19 cellular contexts compared by ENCODE assay signal in genomic region chr14:64422006-64422405, GRCh38. TPM values are rescaled to one million over a fixed set of nuclear protein-coding genes. Genes with fewer than 3 reads are reported as not detected.
DNase-seq lines count a peak whose midpoint lies in the region; ATAC-seq and TF ChIP-seq lines count a peak whose summit lies in the region.
"Had no signal": no experiment of that assay in that cellular context is flagged by ENCODE, and none has a peak within 500 bp of the region (broad histone marks: within the 10 kb centered on the region; RNA-seq: fewer than 3 reads in every experiment).

No MANE protein-coding gene starts in this region.

- H3K27me3 ChIP-seq in GM23338 (ENCODE audit: insufficient read depth) (no peaks in the 10 kb centered on the region), Peyer's patch (no peaks in the 10 kb centered on the region), spleen (replicated peaks in 1 of 7) (no peaks in the 10 kb centered on the region)

- H2AFZ ChIP-seq in GM23338, result no peak overlapping the region
- H2AFZ ChIP-seq: GM23248 had no signal

- H3K79me2 ChIP-seq in GM23338 (replicated peaks; ENCODE audit: insufficient read depth), result peaks cover 8% of the 10 kb centered on the region; the same call in 1 of the 2 replicates

- no peaks in the 10 kb centered on the region for H3K9me2 ChIP-seq in GM23338 (ENCODE audit: insufficient read depth)
- H3K9me2 ChIP-seq: SK-N-SH had no signal

- H3K4me1 ChIP-seq in GM23338 (ENCODE audit: insufficient read depth), result no peaks in the 10 kb centered on the region
- no peaks in the 10 kb centered on the region for H3K4me1 ChIP-seq in Peyer's patch
- H3K4me1 ChIP-seq in spleen, result no peaks in the 10 kb centered on the region

- no peaks in the 10 kb centered on the region for H3K27me3 Mint-ChIP-seq in activated T-cell treated with anti-CD3 and anti-CD28 coated beads, Interleukin-2, amount 50 U/mL, for 24 hours
- peaks cover 2% of the 10 kb centered on the region for H3K27me3 Mint-ChIP-seq in GM23338 (ENCODE audit: insufficient read depth, low read depth, poor library complexity)
- H3K27me3 Mint-ChIP-seq in activated T-helper 17 cell treated with anti-CD3 and anti-CD28 coated beads, Interleukin-2, amount 50 U/mL, for 72 hours, result no peaks in the 10 kb centered on the region
- H3K27me3 Mint-ChIP-seq: CD4-positive, CD25-positive, alpha-beta regulatory T cell had no signal

- peaks cover 19% of the 10 kb centered on the region for H4K20me1 ChIP-seq in GM23338 (replicated peaks; ENCODE audit: insufficient read depth)

- TF ChIP-seq CTCF in GM23338 (conservative IDR thresholded peaks at IDR 0.05; ENCODE audit: low read depth in 2 of 2) (no peak), Peyer's patch (IDR thresholded peaks at IDR 0.05) (no peak), spleen (IDR thresholded peaks at IDR 0.05 in 8 of 11, conservative IDR thresholded peaks at IDR 0.05 in 3 of 11) (no peak)

- no peak overlapping the region for H3K4me2 ChIP-seq in GM23338

- no peak overlapping the region for H3K4me3 Mint-ChIP-seq in activated T-cell treated with anti-CD3 and anti-CD28 coated beads, Interleukin-2, amount 50 U/mL, for 24 hours
- H3K4me3 Mint-ChIP-seq in GM23338, result no peak overlapping the region
- peak overlapping the region; percentile 42 for H3K4me3 Mint-ChIP-seq in activated T-helper 17 cell treated with anti-CD3 and anti-CD28 coated beads, Interleukin-2, amount 50 U/mL, for 72 hours
- no peak overlapping the region for H3K4me3 Mint-ChIP-seq in stimulated activated effector memory CD8-positive, alpha-beta T cell treated with anti-CD3 and anti-CD28 coated beads, Interleukin-12 subunit alpha, Interleukin-12 subunit beta, amount 100 ng/mL, for 72 hours
- H3K4me3 Mint-ChIP-seq: CD4-positive, CD25-positive, alpha-beta regulatory T cell had no signal

- WGBS in spleen, 5 donors, result 94 to 100% (median 97%) methylated on average over 1 of the region's 1 CpG

- no peaks in the 10 kb centered on the region for H3K9me3 Mint-ChIP-seq in activated T-cell treated with anti-CD3 and anti-CD28 coated beads, Interleukin-2, amount 50 U/mL, for 24 hours
- no peaks in the 10 kb centered on the region for H3K9me3 Mint-ChIP-seq in GM23338
- H3K9me3 Mint-ChIP-seq in activated T-helper 17 cell treated with anti-CD3 and anti-CD28 coated beads, Interleukin-2, amount 50 U/mL, for 72 hours, result no peaks in the 10 kb centered on the region
- no peaks in the 10 kb centered on the region for H3K9me3 Mint-ChIP-seq in stimulated activated effector memory CD8-positive, alpha-beta T cell treated with anti-CD3 and anti-CD28 coated beads, Interleukin-12 subunit alpha, Interleukin-12 subunit beta, amount 100 ng/mL, for 72 hours
- H3K9me3 Mint-ChIP-seq: CD4-positive, CD25-positive, alpha-beta regulatory T cell had no signal

- DNase-seq in activated T-cell treated with anti-CD3 and anti-CD28 coated beads, Interleukin-2, amount 50 U/mL, for 24 hours, result no peak
- no peak for DNase-seq in activated T-cell treated with anti-CD3 and anti-CD28 coated beads, Interleukin-2, amount 50 U/mL, for 48 hours
- DNase-seq in GM23338 (ENCODE audit: low spot score) (no peak), Peyer's patch (no peak), spleen (no peak)
- no peak for DNase-seq in stimulated activated effector memory CD8-positive, alpha-beta T cell treated with anti-CD3 and anti-CD28 coated beads, Interleukin-12 subunit alpha, Interleukin-12 subunit beta, amount 100 ng/mL, for 72 hours (ENCODE audit: low spot score in 2 of 2)
- DNase-seq: CD4-positive, CD25-positive, alpha-beta regulatory T cell; DMS79; GM23248; KG1; NCI-H1092; NCI-H1436; NCI-H1930; NCI-H2227 treated with DMSO at 0.1 percent for 48 hours; NCI-H510A; SIG-M5; SK-N-SH had no signal

- TF ChIP-seq POLR2A in Peyer's patch (IDR thresholded peaks at IDR 0.05) (no peak), spleen (IDR thresholded peaks at IDR 0.05) (no peak)

- H3K36me3 ChIP-seq in GM23338 (ENCODE audit: insufficient read depth), result peaks cover 77% of the 10 kb centered on the region
- peaks cover 0 to 38% (median 0%) of the 10 kb centered on the region in 3 donors for H3K36me3 ChIP-seq in Peyer's patch
- peaks cover 0 to 100% (median 64%) of the 10 kb centered on the region in 6 donors for H3K36me3 ChIP-seq in spleen

- H3K9me3 ChIP-seq in Peyer's patch (no peaks in the 10 kb centered on the region), spleen (no peaks in the 10 kb centered on the region)
- H3K9me3 ChIP-seq: HAP-1, SK-N-SH had no signal

- ATAC-seq in GM23338, result no peak
- ATAC-seq in activated T-helper 17 cell treated with anti-CD3 and anti-CD28 coated beads, Interleukin-2, amount 50 U/mL, for 72 hours (replicated peaks), result no peak
- no peak for ATAC-seq in stimulated activated effector memory CD8-positive, alpha-beta T cell treated with anti-CD3 and anti-CD28 coated beads, Interleukin-12 subunit alpha, Interleukin-12 subunit beta, amount 100 ng/mL, for 72 hours

- intact Hi-C loops in spleen (cut with DNase I; ENCODE audit: low total_unique reads), result no loop called here

- peaks cover 15% of the 10 kb centered on the region for H3F3A ChIP-seq in GM23338 (replicated peaks; ENCODE audit: low read depth)

- H3K4me3 ChIP-seq in GM23338 (no peak overlapping the region), Peyer's patch (no peak overlapping the region), spleen (no peak overlapping the region)
- H3K4me3 ChIP-seq: GM23248, HAP-1 had no signal

- H3K36me3 Mint-ChIP-seq in activated T-cell treated with anti-CD3 and anti-CD28 coated beads, Interleukin-2, amount 50 U/mL, for 24 hours (ENCODE audit: low read depth), result peaks cover 95% of the 10 kb centered on the region
- H3K36me3 Mint-ChIP-seq in GM23338 (ENCODE audit: low read depth), result peaks cover 98% of the 10 kb centered on the region
- H3K36me3 Mint-ChIP-seq in activated T-helper 17 cell treated with anti-CD3 and anti-CD28 coated beads, Interleukin-2, amount 50 U/mL, for 72 hours (ENCODE audit: low read depth), result peaks cover 98% of the 10 kb centered on the region
- peaks cover 100% of the 10 kb centered on the region for H3K36me3 Mint-ChIP-seq in stimulated activated effector memory CD8-positive, alpha-beta T cell treated with anti-CD3 and anti-CD28 coated beads, Interleukin-12 subunit alpha, Interleukin-12 subunit beta, amount 100 ng/mL, for 72 hours

- H3K4me1 Mint-ChIP-seq in activated T-cell treated with anti-CD3 and anti-CD28 coated beads, Interleukin-2, amount 50 U/mL, for 24 hours (ENCODE audit: low read depth), result peaks cover 24% of the 10 kb centered on the region
- H3K4me1 Mint-ChIP-seq in GM23338, result no peaks in the 10 kb centered on the region
- H3K4me1 Mint-ChIP-seq in activated T-helper 17 cell treated with anti-CD3 and anti-CD28 coated beads, Interleukin-2, amount 50 U/mL, for 72 hours, result peaks cover 10% of the 10 kb centered on the region
- H3K4me1 Mint-ChIP-seq in stimulated activated effector memory CD8-positive, alpha-beta T cell treated with anti-CD3 and anti-CD28 coated beads, Interleukin-12 subunit alpha, Interleukin-12 subunit beta, amount 100 ng/mL, for 72 hours, result peaks cover 12% of the 10 kb centered on the region

- H3K27ac Mint-ChIP-seq in activated T-cell treated with anti-CD3 and anti-CD28 coated beads, Interleukin-2, amount 50 U/mL, for 24 hours, result peak overlapping the region; percentile 84
- H3K27ac Mint-ChIP-seq in GM23338, result no peak overlapping the region
- H3K27ac Mint-ChIP-seq in activated T-helper 17 cell treated with anti-CD3 and anti-CD28 coated beads, Interleukin-2, amount 50 U/mL, for 72 hours, result peak overlapping the region; percentile 82
- peak overlapping the region; percentile 81 for H3K27ac Mint-ChIP-seq in stimulated activated effector memory CD8-positive, alpha-beta T cell treated with anti-CD3 and anti-CD28 coated beads, Interleukin-12 subunit alpha, Interleukin-12 subunit beta, amount 100 ng/mL, for 72 hours

- H3K27ac ChIP-seq in GM23338 (ENCODE audit: low read depth), result 0 out of 2 replicates have a peak overlapping the region, but pooled peaks have one; percentile 11
- no peak overlapping the region for H3K27ac ChIP-seq in Peyer's patch
- H3K27ac ChIP-seq in spleen, result no peak overlapping the region
- H3K27ac ChIP-seq: GM23248 had no signal

TF ChIP-seq in GM23338, 12 proteins besides CTCF, POLR2A, EP300 and RAD21 (continues in another document):
- no peak for TF ChIP-seq ZNF331 (CRISPR knock-in tag; IDR thresholded peaks at IDR 0.05; ENCODE audit: low read depth)

RNA-seq across cellular contexts. Expression of gene MTHFD1, which starts 33.9 kb away (rescaled TPM):
- total RNA-seq in GM23338 (2014; rRNA removed; shearing (Covaris generic)), result 219 and 252 TPM in 2 replicates
- 237 and 262 TPM in 2 replicates for polyA plus RNA-seq in GM23338 (2016; fragmentation: Nextera tagmentation; extraction: Ambion mirVana)
- total RNA-seq in activated T-helper 17 cell treated with anti-CD3 and anti-CD28 coated beads, Interleukin-2, amount 50 U/mL, for 72 hours, result 100 to 1,000 TPM; 142 to 282 TPM
- total RNA-seq in Peyer's patch, result 10 to 100 TPM; 18.4 to 47.0 (median 25.4) TPM
- total RNA-seq in spleen, result 10 to 100 TPM; 25.7 to 65.9 (median 45.3) TPM
- polyA plus RNA-seq in spleen, result 10 to 100 TPM; 17.6 to 25.8 (median 23.4) TPM

RNA-seq across cellular contexts. Expression of gene AKAP5, which starts 43.3 kb away (rescaled TPM):
- 3.2 and 3.4 TPM in 2 replicates for total RNA-seq in GM23338 (2014; rRNA removed; shearing (Covaris generic))
- polyA plus RNA-seq in GM23338 (2016; fragmentation: Nextera tagmentation; extraction: Ambion mirVana) (1.0 and 1.2 TPM in 2 replicates), spleen (under 1 TPM; 0.39 to 0.58 (median 0.56) TPM)
- total RNA-seq in activated T-helper 17 cell treated with anti-CD3 and anti-CD28 coated beads, Interleukin-2, amount 50 U/mL, for 72 hours, result 1 to 10 TPM in 1 of 2 donors, under 1 TPM in 1; 0.82 to 1.0 TPM
- total RNA-seq in Peyer's patch (1 to 10 TPM in 3 of 4 donors, under 1 TPM in 1; 0.57 to 2.8 (median 2.4) TPM), spleen (1 to 10 TPM in 5 of 7 donors, under 1 TPM in 2; 0.76 to 3.7 (median 1.8) TPM)
